ENCODE assay signal across 30 cellular contexts in genomic region chr9:124854161-124854560, GRCh38. TPM values are rescaled to one million over a fixed set of nuclear protein-coding genes. Genes with fewer than 3 reads are reported as not detected.
DNase-seq lines count a peak whose midpoint lies in the region; ATAC-seq and TF ChIP-seq lines count a peak whose summit lies in the region.
"Had no signal": no experiment of that assay in that cellular context is flagged by ENCODE, and none has a peak within 500 bp of the region (broad histone marks: within the 10 kb centered on the region; RNA-seq: fewer than 3 reads in every experiment).

No MANE protein-coding gene starts in this region.

- peaks cover 0 to 30% (median 4%) of the 10 kb centered on the region in 4 donors for H3K4me1 Mint-ChIP-seq in CD4-positive, CD25-positive, alpha-beta regulatory T cell
- H3K4me1 Mint-ChIP-seq in neural crest cell = peaks cover 20% of the 10 kb centered on the region

- POLR2A ChIA-PET in HEK293 (lab: Yijun Ruan, JAX) = interaction anchor here (0.6 to 10.0 kb wide), 7 partner anchors 11 to 386 kb away, joined by 3 to 201 read pairs (median 3); partner anchors contain the start of genes NR6A1 and OLFML2A
- POLR2A ChIA-PET in SK-N-SH (lab: Yijun Ruan, JAX) = interaction anchor here (1.9 to 5.0 kb wide), 2 partner anchors 8 to 82 kb away, joined by 12 to 42 read pairs; partner anchors contain the start of genes ARPC5L, NR6A1 and RPL35

- no peaks in the 10 kb centered on the region for H3K9me2 ChIP-seq in SK-N-SH

- H3K9ac ChIP-seq in SK-N-SH = no peak overlapping the region

- H3K4me2 ChIP-seq in SK-N-SH = no peak overlapping the region

- H3K4me3 ChIP-seq in CD4-positive, CD25-positive, alpha-beta regulatory T cell (ENCODE audit: low read depth, low read length) = no peak overlapping the region
- H3K4me3 ChIP-seq in HEK293 (ENCODE audit: low read depth, low read length) = no peak overlapping the region
- H3K4me3 ChIP-seq in SK-N-SH (ENCODE audit: low read depth in 2 of 2, low read length in 1 of 2) = no peak overlapping the region

- no peak for ATAC-seq in CD4-positive, CD25-positive, alpha-beta regulatory T cell (ENCODE audit: low read depth in 2 of 2)
- ATAC-seq in HG03108 (IDR thresholded peaks at IDR 0.05; ENCODE audit: unreplicated experiment) = no peak
- ATAC-seq: psoas muscle had no signal

- no peaks in the 10 kb centered on the region for H3K27me3 ChIP-seq in CD4-positive, CD25-positive, alpha-beta regulatory T cell (ENCODE audit: control insufficient read depth, insufficient read depth, low read length)
- H3K27me3 ChIP-seq in SK-N-SH (ENCODE audit: insufficient read depth) = no peaks in the 10 kb centered on the region
- H3K27me3 ChIP-seq: BLaER1 treated with 17β-estradiol and CSF1 and Interleukin-3, amounts not matched to agents 10 nM and 100 nM; colonic mucosa; upper lobe of left lung had no signal

- H3K4me1 ChIP-seq in CD4-positive, CD25-positive, alpha-beta regulatory T cell (ENCODE audit: control insufficient read depth, insufficient read depth, low read length, poor library complexity, severe bottlenecking) = peaks cover 16% of the 10 kb centered on the region
- H3K4me1 ChIP-seq in HEK293 (ENCODE audit: control insufficient read depth, insufficient read depth, low read length) = no peaks in the 10 kb centered on the region
- H3K4me1 ChIP-seq in SK-N-SH (ENCODE audit: control insufficient read depth in 1 of 2, insufficient read depth in 2 of 2, low read depth in 1 of 2, low read length in 1 of 2) = peaks cover 0 to 12% of the 10 kb centered on the region in 2 experiments; a peak in 1 of 4 replicates
- H3K4me1 ChIP-seq: colonic mucosa had no signal

- DNase-seq in CD4-positive, CD25-positive, alpha-beta regulatory T cell = no peak
- no peak for DNase-seq in caudate nucleus (lab: John Stamatoyannopoulos, UW)
- DNase-seq in neural crest cell (ENCODE audit: low read depth, low spot score) = no peak
- DNase-seq in SK-N-SH = no peak
- no peak for DNase-seq in retina
- no peak for DNase-seq in D341Med (ENCODE audit: low spot score)
- DNase-seq: activated CD8-positive, alpha-beta memory T cell treated with anti-CD3 and anti-CD28 coated beads, Interleukin-2, amount 50 U/mL, for 4 hours; colonic mucosa; DMS79; effector CD4-positive, alpha-beta T cell; erythroblast; KBM-7; mesenchymal stem cell; NCI-H1092 treated with DMSO at 0.1 percent for 48 hours; NCI-H187; NCI-H2171 treated with DMSO at 0.1 percent for 48 hours; NCI-H510A; psoas muscle; stimulated activated CD4-positive, alpha-beta T cell treated with anti-CD3 and anti-CD28 coated beads, Interleukin-4, amount 100 ng/mL, for 24 hours had no signal

- H3K27me3 Mint-ChIP-seq in CD4-positive, CD25-positive, alpha-beta regulatory T cell = peaks cover 7% of the 10 kb centered on the region
- H3K27me3 Mint-ChIP-seq in neural crest cell (ENCODE audit: low read depth) = peaks cover 5% of the 10 kb centered on the region

- CTCF ChIA-PET in HEK293 (lab: Yijun Ruan, JAX) (interaction anchor here (0.5 to 31.1 kb wide), 24 partner anchors 8 to 518 kb away, joined by 3 to 1257 read pairs (median 5); partner anchors contain the start of genes ARPC5L, NR6A1, OLFML2A and RPL35), SK-N-SH (lab: Yijun Ruan, JAX) (interaction anchor here (0.8 to 33.6 kb wide), 23 partner anchors 9 to 1637 kb away, joined by 3 to 1436 read pairs (median 9); partner anchors contain the start of genes ARPC5L, NR6A1, OLFML2A and RPL35)

- no peak overlapping the region for H2AFZ ChIP-seq in SK-N-SH (ENCODE audit: low read depth)

- H3K36me3 Mint-ChIP-seq in CD4-positive, CD25-positive, alpha-beta regulatory T cell = peaks cover 4% of the 10 kb centered on the region
- peaks cover 4% of the 10 kb centered on the region for H3K36me3 Mint-ChIP-seq in neural crest cell (ENCODE audit: low read depth)

- WGBS in SK-N-SH (ENCODE audit: low lambda C conversion rate) = 93% methylated on average over 7 of the region's 8 CpGs

- peaks cover 32% of the 10 kb centered on the region for H4K20me1 ChIP-seq in SK-N-SH (ENCODE audit: insufficient read depth)

- peaks cover 38% of the 10 kb centered on the region for H3F3A ChIP-seq in SK-N-SH (replicated peaks; ENCODE audit: insufficient read depth)

- TF ChIP-seq CTCF in HEK293 (tag by site-specific recombination; IDR thresholded peaks at IDR 0.05) (no peak), neural crest cell (conservative IDR thresholded peaks at IDR 0.05) (no peak), SK-N-SH (IDR thresholded peaks at IDR 0.05) (no peak)

- TF ChIP-seq RAD21 in SK-N-SH (IDR thresholded peaks at IDR 0.05; ENCODE audit: low read length) = no peak

- H3K36me3 ChIP-seq in CD4-positive, CD25-positive, alpha-beta regulatory T cell (ENCODE audit: control insufficient read depth, insufficient read depth, low read length) = peaks cover 24% of the 10 kb centered on the region
- H3K36me3 ChIP-seq in HEK293 (ENCODE audit: control insufficient read depth in 2 of 2, insufficient read depth in 1 of 2, low read length in 2 of 2) (peaks cover 0 to 28% of the 10 kb centered on the region in 2 experiments; a peak in 1 of 3 replicates), SK-N-SH (replicated peaks in 1 of 2; ENCODE audit: control insufficient read depth in 1 of 2, insufficient read depth in 2 of 2, low read length in 1 of 2) (peaks cover 16 to 29% of the 10 kb centered on the region in 2 experiments)

- TF ChIP-seq EP300 in SK-N-SH (IDR thresholded peaks at IDR 0.05; ENCODE audit: borderline replicate concordance in 1 of 2, low read depth in 1 of 2, low read length in 1 of 2) = no peak

- H3K9me3 ChIP-seq in CD4-positive, CD25-positive, alpha-beta regulatory T cell (ENCODE audit: control insufficient read depth in 2 of 2, low read length in 2 of 2) = no peaks in the 10 kb centered on the region
- no peaks in the 10 kb centered on the region for H3K9me3 ChIP-seq in HEK293 (ENCODE audit: control insufficient read depth, insufficient read depth, low read depth, low read length)
- no peaks in the 10 kb centered on the region for H3K9me3 ChIP-seq in SK-N-SH
- H3K9me3 ChIP-seq: BLaER1 treated with 17β-estradiol and CSF1 and Interleukin-3, amounts not matched to agents 10 nM and 100 nM; colonic mucosa; psoas muscle; upper lobe of left lung had no signal

- peaks cover 8% of the 10 kb centered on the region; the same call in 1 of the 2 replicates for H3K79me2 ChIP-seq in SK-N-SH (ENCODE audit: insufficient read depth)

- no peak overlapping the region for H3K27ac ChIP-seq in CD4-positive, CD25-positive, alpha-beta regulatory T cell (ENCODE audit: insufficient read depth, low read length, poor library complexity, severe bottlenecking)
- H3K27ac ChIP-seq in HEK293 (ENCODE audit: extremely low read depth, low read depth, low read length) (no peak overlapping the region), caudate nucleus (ENCODE audit: low read depth, low read length) (peak overlapping the region; percentile 83), SK-N-SH (ENCODE audit: low read depth in 2 of 2, low read length in 1 of 2) (no peak overlapping the region)
- H3K27ac ChIP-seq: colonic mucosa had no signal

- H3K27ac Mint-ChIP-seq in CD4-positive, CD25-positive, alpha-beta regulatory T cell = peak overlapping the region in 2 of 3 donors; percentile 51 to 55
- H3K27ac Mint-ChIP-seq in neural crest cell (ENCODE audit: unreplicated experiment) = no peak overlapping the region

- peaks cover 0 to 1% (median 0%) of the 10 kb centered on the region in 7 donors for H3K9me3 Mint-ChIP-seq in CD4-positive, CD25-positive, alpha-beta regulatory T cell
- no peaks in the 10 kb centered on the region for H3K9me3 Mint-ChIP-seq in neural crest cell
- H3K9me3 Mint-ChIP-seq: activated naive CD4-positive, alpha-beta T cell treated with anti-CD3 and anti-CD28 coated beads, Interleukin-2, amount 50 U/mL, for 72 hours; activated T-helper 2 cell treated with anti-CD3 and anti-CD28 coated beads, Interferon-gamma antibody, Interleukin-2, Interleukin-4, amounts not matched to agents 10 μg/mL and 5 μg/mL and 100 μg/mL, durations not matched to agents 14 hours and 24 hours and 36 hours; T-helper 1 cell treated with Interleukin-12 subunit alpha and Interleukin-12 subunit beta and Interleukin-4 antibody, amounts not matched to agents 30 μg/mL and 1 μg/mL, for 36 hours had no signal

- H3K4me3 Mint-ChIP-seq in CD4-positive, CD25-positive, alpha-beta regulatory T cell = peak overlapping the region in 2 of 4 donors; percentile 69 to 78
- H3K4me3 Mint-ChIP-seq in neural crest cell = peak overlapping the region; percentile 61

TF ChIP-seq in SK-N-SH, 30 proteins besides CTCF, POLR2A, EP300 and RAD21 (continues in another document):
- TF ChIP-seq RXRA (IDR thresholded peaks at IDR 0.05; ENCODE audit: borderline replicate concordance, low read depth) (no peak), TCF12 (IDR thresholded peaks at IDR 0.05) (no peak), EZH2phosphoT487 (IDR thresholded peaks at IDR 0.05; ENCODE audit: borderline replicate concordance, low read depth) (no peak), FOXJ3 (CRISPR knock-in tag; IDR thresholded peaks at IDR 0.05) (no peak)

RNA-seq across cellular contexts. Expression of gene WDR38, which starts 0.9 kb away (rescaled TPM):
- not detected for total RNA-seq in CD4-positive, CD25-positive, alpha-beta regulatory T cell
- not detected for polyA plus RNA-seq in CD4-positive, CD25-positive, alpha-beta regulatory T cell
- total RNA-seq in neural crest cell = not detected in 2 replicates
- polyA plus RNA-seq in SK-N-SH (2012; rRNA removed) = not detected in 2 replicates
- not detected in 2 replicates for polyA plus RNA-seq in SK-N-SH (2012; cell fraction: cytosol; rRNA removed)
- polyA plus RNA-seq in SK-N-SH (2012; cell fraction: nucleus; rRNA removed) = not detected in 2 replicates
- total RNA-seq: activated naive CD4-positive, alpha-beta T cell treated with anti-CD3 and anti-CD28 coated beads, Interleukin-2, amount 50 U/mL, for 72 hours; activated T-helper 2 cell treated with anti-CD3 and anti-CD28 coated beads, Interferon-gamma antibody, Interleukin-2, Interleukin-4, amounts not matched to agents 10 μg/mL and 5 μg/mL and 100 μg/mL, durations not matched to agents 14 hours and 24 hours and 36 hours; colonic mucosa; HT1080; left lobe of liver; MCF 10A; OCI-LY7; psoas muscle had no signal

RNA-seq across cellular contexts. Expression of gene RPL35, which starts 7.6 kb away (rescaled TPM):
- 1,242 TPM for total RNA-seq in CD4-positive, CD25-positive, alpha-beta regulatory T cell
- 1,000 to 10,000 TPM; 1,519 to 2,085 (median 1,866) TPM for polyA plus RNA-seq in CD4-positive, CD25-positive, alpha-beta regulatory T cell
- total RNA-seq in neural crest cell = 1,588 and 1,675 TPM in 2 replicates
- polyA plus RNA-seq in SK-N-SH (2012; rRNA removed) = 5,012 and 5,348 TPM in 2 replicates
- 4,799 and 5,551 TPM in 2 replicates for polyA plus RNA-seq in SK-N-SH (2012; cell fraction: cytosol; rRNA removed)
- 922 and 958 TPM in 2 replicates for polyA plus RNA-seq in SK-N-SH (2012; cell fraction: nucleus; rRNA removed)

RNA-seq across cellular contexts. Expression of gene ARPC5L, which starts 7.8 kb away (rescaled TPM):
- total RNA-seq in CD4-positive, CD25-positive, alpha-beta regulatory T cell = 48.6 TPM
- 10 to 100 TPM; 60.6 to 63.7 (median 61.7) TPM for polyA plus RNA-seq in CD4-positive, CD25-positive, alpha-beta regulatory T cell
- total RNA-seq in neural crest cell = 41.9 and 42.1 TPM in 2 replicates
- polyA plus RNA-seq in SK-N-SH (2012; rRNA removed) = 69.6 and 73.1 TPM in 2 replicates
- 80.8 and 100 TPM in 2 replicates for polyA plus RNA-seq in SK-N-SH (2012; cell fraction: cytosol; rRNA removed)
- polyA plus RNA-seq in SK-N-SH (2012; cell fraction: nucleus; rRNA removed) = 72.6 and 77.5 TPM in 2 replicates
